In genomic region chr10:63530409-63530808, GRCh38 we compare ENCODE assay signal across 17 cellular contexts.
"Had no signal": no experiment of that assay in that cellular context is flagged by ENCODE, and none has a peak within 500 bp of the region (broad histone marks: within the 10 kb centered on the region; RNA-seq: fewer than 3 reads in every experiment).

No MANE protein-coding gene starts in this region.

- H3K27ac ChIP-seq: foreskin keratinocyte, heart right ventricle, left ventricle myocardium inferior, lower lobe of right lung, sigmoid colon, skin epidermis, testis, transverse colon had no signal

- H3K36me3 ChIP-seq: lower lobe of right lung, sigmoid colon, transverse colon had no signal

- DNase-seq: cortex of kidney; effector memory CD4-positive, alpha-beta T cell; foreskin keratinocyte; heart right ventricle; hypothalamus; islet precursor cell; left ventricle myocardium inferior; lower lobe of right lung; mesendoderm; naive thymus-derived CD4-positive, alpha-beta T cell; nephron progenitor cell; posterior cingulate gyrus; sigmoid colon; stimulated activated naive CD4-positive, alpha-beta T cell; testis; transverse colon had no signal

- ATAC-seq: foreskin keratinocyte; heart right ventricle; lower lobe of right lung; naive thymus-derived CD4-positive, alpha-beta T cell had no signal

- H3K4me3 ChIP-seq: heart right ventricle, left ventricle myocardium inferior, lower lobe of right lung, sigmoid colon, skin epidermis, testis, transverse colon had no signal

- H3K9me3 ChIP-seq: heart right ventricle, left ventricle myocardium inferior, lower lobe of right lung, sigmoid colon, testis, transverse colon had no signal

- H3K27me3 ChIP-seq: foreskin keratinocyte, heart right ventricle, sigmoid colon, testis, transverse colon had no signal

- H3K4me1 ChIP-seq: lower lobe of right lung, testis had no signal
